In the genomic region with DNA sequence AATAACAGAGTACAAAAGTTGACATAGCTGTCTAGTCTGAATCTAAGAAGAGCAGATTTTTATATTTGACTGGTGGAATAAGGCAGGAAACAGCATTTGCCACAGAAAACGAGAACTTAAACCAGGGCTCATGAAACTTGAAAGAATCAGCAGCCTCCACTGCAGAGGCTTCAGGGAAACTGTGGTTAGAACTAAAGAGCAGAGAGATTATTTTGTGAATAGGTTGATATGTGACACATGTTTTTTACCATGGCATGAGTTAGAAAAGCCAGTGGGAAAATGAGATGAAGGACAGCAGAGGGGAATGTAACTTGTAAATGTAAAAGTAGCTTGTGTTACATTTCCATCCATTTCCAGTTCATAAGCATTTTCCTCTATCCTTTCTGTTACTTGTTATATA, we compare ENCODE assay signal across 10 cellular contexts.
DNase-seq lines count a peak whose midpoint lies in the region; ATAC-seq and TF ChIP-seq lines count a peak whose summit lies in the region.
"Had no signal": no experiment of that assay in that cellular context is flagged by ENCODE, and none has a peak within 500 bp of the region (broad histone marks: within the 10 kb centered on the region; RNA-seq: fewer than 3 reads in every experiment).

No MANE protein-coding gene starts in this region.

- no peak overlapping the region for H3K4me3 ChIP-seq in tibial artery
- no peak overlapping the region for H3K4me3 ChIP-seq in ascending aorta
- H3K4me3 ChIP-seq: left ventricle myocardium inferior had no signal

- no peak for TF ChIP-seq POLR2A in GM18505 (IDR thresholded peaks at IDR 0.05; ENCODE audit: borderline replicate concordance, extremely low read depth, insufficient read depth, insufficient read length)

- H3K27ac ChIP-seq in tibial artery (no peak overlapping the region), ascending aorta (no peak overlapping the region)
- H3K27ac ChIP-seq: brain microvascular endothelial cell, left ventricle myocardium inferior had no signal

- H3K27me3 ChIP-seq in tibial artery (no peaks in the 10 kb centered on the region), ascending aorta (no peaks in the 10 kb centered on the region)
- H3K27me3 ChIP-seq: brain microvascular endothelial cell had no signal

- intact Hi-C loops in tibial artery (cut with DNase I; ENCODE audit: low total_unique reads) = no loop called here
- intact Hi-C loops in ascending aorta (cut with DNase I) = no loop called here

- H3K9me3 Mint-ChIP-seq in activated naive CD8-positive, alpha-beta T cell treated with anti-CD3 and anti-CD28 coated beads, Interleukin-2, amount 10 ng/mL, durations not matched to agents 7 days and 5 days = no peaks in the 10 kb centered on the region

- H3K4me3 Mint-ChIP-seq in activated naive CD8-positive, alpha-beta T cell treated with anti-CD3 and anti-CD28 coated beads, Interleukin-2, amount 10 ng/mL, durations not matched to agents 7 days and 5 days = peak overlapping the region; percentile 33

- no peaks in the 10 kb centered on the region for H3K27me3 Mint-ChIP-seq in activated naive CD8-positive, alpha-beta T cell treated with anti-CD3 and anti-CD28 coated beads, Interleukin-2, amount 10 ng/mL, durations not matched to agents 7 days and 5 days

- POLR2A ChIA-PET in activated naive CD8-positive, alpha-beta T cell treated with anti-CD3 and anti-CD28 coated beads, Interleukin-2, amount 10 ng/mL, durations not matched to agents 7 days and 5 days (lab: Charles Lee) = no interaction called here

- H3K9me3 ChIP-seq in tibial artery (no peaks in the 10 kb centered on the region), ascending aorta (no peaks in the 10 kb centered on the region)
- H3K9me3 ChIP-seq: left ventricle myocardium inferior had no signal

- peaks cover 24% of the 10 kb centered on the region for H3K4me1 Mint-ChIP-seq in activated naive CD8-positive, alpha-beta T cell treated with anti-CD3 and anti-CD28 coated beads, Interleukin-2, amount 10 ng/mL, durations not matched to agents 7 days and 5 days

- H3K36me3 Mint-ChIP-seq in activated naive CD8-positive, alpha-beta T cell treated with anti-CD3 and anti-CD28 coated beads, Interleukin-2, amount 10 ng/mL, durations not matched to agents 7 days and 5 days = no peaks in the 10 kb centered on the region

- peak; percentile 70 for ATAC-seq in GM18505 (IDR thresholded peaks at IDR 0.05; ENCODE audit: unreplicated experiment)
- ATAC-seq in GM21526 (IDR thresholded peaks at IDR 0.05; ENCODE audit: low FRiP score, unreplicated experiment) = peak; percentile 76
- peak; percentile 57 for ATAC-seq in HG03520 (IDR thresholded peaks at IDR 0.05; ENCODE audit: unreplicated experiment)
- ATAC-seq in activated naive CD8-positive, alpha-beta T cell treated with anti-CD3 and anti-CD28 coated beads, Interleukin-2, amount 10 ng/mL, durations not matched to agents 7 days and 5 days (ENCODE audit: low read depth) = peak; percentile 92

- TF ChIP-seq CTCF in tibial artery (IDR thresholded peaks at IDR 0.05) = no peak
- TF ChIP-seq CTCF in ascending aorta (IDR thresholded peaks at IDR 0.05) = no peak

- H3K4me1 ChIP-seq in tibial artery (peaks cover 0 to 19% (median 4%) of the 10 kb centered on the region in 4 donors), ascending aorta (no peaks in the 10 kb centered on the region)

- no peak for DNase-seq in activated naive CD8-positive, alpha-beta T cell treated with anti-CD3 and anti-CD28 coated beads, Interleukin-2, amount 10 ng/mL, durations not matched to agents 7 days and 5 days
- DNase-seq in kidney tubule cell (ENCODE audit: low spot score) (no peak), AG08395 (ENCODE audit: low spot score) (no peak), tibial artery (no peak), ascending aorta (ENCODE audit: low spot score in 2 of 2) (no peak)
- DNase-seq: brain microvascular endothelial cell, left ventricle myocardium inferior had no signal

- H3K27ac Mint-ChIP-seq in activated naive CD8-positive, alpha-beta T cell treated with anti-CD3 and anti-CD28 coated beads, Interleukin-2, amount 10 ng/mL, durations not matched to agents 7 days and 5 days = peak overlapping the region; percentile 10

- H3K36me3 ChIP-seq in tibial artery (no peaks in the 10 kb centered on the region), ascending aorta (no peaks in the 10 kb centered on the region)
- H3K36me3 ChIP-seq: brain microvascular endothelial cell, left ventricle myocardium inferior had no signal
